Comparison of ENCODE assay signal across 9 cellular contexts in genomic region chr7:140398821-140399220, GRCh38. TPM values are rescaled to one million over a fixed set of nuclear protein-coding genes. Genes with fewer than 3 reads are reported as not detected.
A peak's percentile ranks its signal among the peaks of the same experiment; 100 is the strongest.
DNase-seq lines count a peak whose midpoint lies in the region; ATAC-seq, FAIRE-seq and TF ChIP-seq lines count a peak whose summit lies in the region.
"Had no signal": no experiment of that assay in that cellular context is flagged by ENCODE, and none has a peak within 500 bp of the region (broad histone marks: within the 10 kb centered on the region; RNA-seq: fewer than 3 reads in every experiment).

No MANE protein-coding gene starts in this region.

- peak overlapping the region in 7 of 8 donors; percentile 79 to 95 (median 85) for H3K4me3 ChIP-seq in spleen

- H3K4me1 ChIP-seq in spleen = peaks cover 4 to 61% (median 32%) of the 10 kb centered on the region in 6 donors

- 68 to 77% (median 72%) methylated on average over 10 of the region's 10 CpGs for WGBS in spleen, 5 donors

- intact Hi-C loops in spleen (cut with DNase I; ENCODE audit: low total_unique reads) = no loop called here

- no peaks in the 10 kb centered on the region for H3K9me3 Mint-ChIP-seq in activated CD8-positive, alpha-beta memory T cell treated with anti-CD3 and anti-CD28 coated beads, Interleukin-2, amount 10 ng/mL, durations not matched to agents 7 days and 5 days (ENCODE audit: low read depth)
- H3K9me3 Mint-ChIP-seq in immature natural killer cell = no peaks in the 10 kb centered on the region

- CTCF ChIA-PET in activated CD8-positive, alpha-beta memory T cell treated with anti-CD3 and anti-CD28 coated beads, Interleukin-2, amount 10 ng/mL, durations not matched to agents 7 days and 5 days (lab: Charles Lee) = interaction anchor here (1.0 kb wide), 1 partner anchor 21 kb away, joined by 3 read pairs; no protein-coding TSS in a partner anchor

- no peak for ATAC-seq in activated CD8-positive, alpha-beta memory T cell treated with anti-CD3 and anti-CD28 coated beads, Interleukin-2, amount 10 ng/mL, durations not matched to agents 7 days and 5 days
- no peak for ATAC-seq in T-helper 17 cell
- no peak for ATAC-seq in GM21367 (IDR thresholded peaks at IDR 0.05; ENCODE audit: unreplicated experiment)

- peak overlapping the region; percentile 87 for H3K4me3 Mint-ChIP-seq in activated CD8-positive, alpha-beta memory T cell treated with anti-CD3 and anti-CD28 coated beads, Interleukin-2, amount 10 ng/mL, durations not matched to agents 7 days and 5 days
- peak overlapping the region; percentile 83 for H3K4me3 Mint-ChIP-seq in T-helper 17 cell
- peak overlapping the region; percentile 78 to 97 (median 89) for H3K4me3 Mint-ChIP-seq in immature natural killer cell

- H3K27me3 ChIP-seq in spleen (replicated peaks in 1 of 7) = peaks cover 0 to 2% (median 0%) of the 10 kb centered on the region in 7 donors

- H3K36me3 ChIP-seq in spleen = no peaks in the 10 kb centered on the region

- H3K27me3 Mint-ChIP-seq in activated CD8-positive, alpha-beta memory T cell treated with anti-CD3 and anti-CD28 coated beads, Interleukin-2, amount 10 ng/mL, durations not matched to agents 7 days and 5 days = no peaks in the 10 kb centered on the region
- H3K27me3 Mint-ChIP-seq in T-helper 17 cell = no peaks in the 10 kb centered on the region
- H3K27me3 Mint-ChIP-seq in immature natural killer cell (ENCODE audit: low read depth in 3 of 3) = peaks cover 0 to 6% (median 0%) of the 10 kb centered on the region in 3 donors

- H3K9me3 ChIP-seq in T-helper 17 cell (ENCODE audit: control insufficient read depth, low read length, poor library complexity, severe bottlenecking) = no peaks in the 10 kb centered on the region
- no peaks in the 10 kb centered on the region for H3K9me3 ChIP-seq in spleen

- FAIRE-seq in frontal cortex (lab: Jason Lieb, UNC) = no peak

- no peak for TF ChIP-seq POLR2A in spleen (IDR thresholded peaks at IDR 0.05)

- no peak for DNase-seq in activated CD8-positive, alpha-beta memory T cell treated with anti-CD3 and anti-CD28 coated beads, Interleukin-2, amount 10 ng/mL, durations not matched to agents 7 days and 5 days
- no peak for DNase-seq in activated CD8-positive, alpha-beta memory T cell treated with anti-CD3 and anti-CD28 coated beads, Interleukin-2, amount 50 U/mL, for 48 hours
- DNase-seq in T-helper 17 cell (no peak), immature natural killer cell (no peak), spleen (no peak), pons (ENCODE audit: low spot score) (no peak), frontal cortex (ENCODE audit: low spot score in 2 of 2) (no peak)

- H3K27ac Mint-ChIP-seq in activated CD8-positive, alpha-beta memory T cell treated with anti-CD3 and anti-CD28 coated beads, Interleukin-2, amount 10 ng/mL, durations not matched to agents 7 days and 5 days = peak overlapping the region; percentile 85
- H3K27ac Mint-ChIP-seq in T-helper 17 cell (peak overlapping the region; percentile 54), immature natural killer cell (peak overlapping the region in 1 of 6 donors; percentile 85)

- H3K27ac ChIP-seq in spleen = no peak overlapping the region

- TF ChIP-seq CTCF in spleen (IDR thresholded peaks at IDR 0.05 in 8 of 11, conservative IDR thresholded peaks at IDR 0.05 in 3 of 11) = no peak

- H3K36me3 Mint-ChIP-seq in activated CD8-positive, alpha-beta memory T cell treated with anti-CD3 and anti-CD28 coated beads, Interleukin-2, amount 10 ng/mL, durations not matched to agents 7 days and 5 days = peaks cover 9% of the 10 kb centered on the region
- H3K36me3 Mint-ChIP-seq in T-helper 17 cell (ENCODE audit: low read depth) (no peaks in the 10 kb centered on the region), immature natural killer cell (no peaks in the 10 kb centered on the region)

- peaks cover 44% of the 10 kb centered on the region for H3K4me1 Mint-ChIP-seq in activated CD8-positive, alpha-beta memory T cell treated with anti-CD3 and anti-CD28 coated beads, Interleukin-2, amount 10 ng/mL, durations not matched to agents 7 days and 5 days
- H3K4me1 Mint-ChIP-seq in T-helper 17 cell (peaks cover 15% of the 10 kb centered on the region), immature natural killer cell (peaks cover 20 to 23% of the 10 kb centered on the region in 2 donors)

RNA-seq across cellular contexts. Expression of gene SLC37A3, which starts 0.5 kb away (rescaled TPM):
- 10 to 100 TPM; 27.0 to 35.3 TPM for total RNA-seq in activated CD8-positive, alpha-beta memory T cell treated with anti-CD3 and anti-CD28 coated beads, Interleukin-2, amount 10 ng/mL, durations not matched to agents 7 days and 5 days
- total RNA-seq in T-helper 17 cell = 10 to 100 TPM; 23.8 to 26.4 TPM
- polyA plus RNA-seq in immature natural killer cell = 1 to 10 TPM; 2.7 to 9.5 (median 9.2) TPM
- total RNA-seq in spleen = 10 to 100 TPM; 29.5 to 71.9 (median 56.1) TPM
- polyA plus RNA-seq in spleen = 10 to 100 TPM in 2 of 3 donors, 1 to 10 TPM in 1; 8.0 to 11.8 (median 10.4) TPM
- total RNA-seq in frontal cortex = 158 TPM

RNA-seq across cellular contexts. Expression of gene RAB19, which starts 5.0 kb away (rescaled TPM):
- total RNA-seq in activated CD8-positive, alpha-beta memory T cell treated with anti-CD3 and anti-CD28 coated beads, Interleukin-2, amount 10 ng/mL, durations not matched to agents 7 days and 5 days = 1 to 10 TPM; 5.0 to 7.3 TPM
- total RNA-seq in T-helper 17 cell (1 to 10 TPM; 2.1 TPM), spleen (1 to 10 TPM; 1.0 to 4.0 (median 2.1) TPM), frontal cortex (not detected)
- polyA plus RNA-seq in immature natural killer cell (1 to 10 TPM in 2 of 3 donors, not detected in 1; 2.4 to 3.1 TPM), spleen (not detected)
- polyA plus RNA-seq: AG04450 had no signal
